9 cellular contexts compared by ENCODE assay signal in genomic region chr2:234544659-234545611, GRCh38. TPM values are rescaled to one million over a fixed set of nuclear protein-coding genes. Genes with fewer than 3 reads are reported as not detected.
DNase-seq lines count a peak whose midpoint lies in the region; ATAC-seq, FAIRE-seq and TF ChIP-seq lines count a peak whose summit lies in the region.
"Had no signal": no experiment of that assay in that cellular context is flagged by ENCODE, and none has a peak within 500 bp of the region (broad histone marks: within the 10 kb centered on the region; RNA-seq: fewer than 3 reads in every experiment).

No MANE protein-coding gene starts in this region.

- no peak overlapping the region for H3K27ac Mint-ChIP-seq in activated CD4-positive, alpha-beta memory T cell treated with anti-CD3 and anti-CD28 coated beads, Interleukin-2, amount 10 ng/mL, durations not matched to agents 7 days and 5 days

- H4K20me1 ChIP-seq in HCT116 (ENCODE audit: insufficient read depth) (no peaks in the 10 kb centered on the region), H1 (replicated peaks in 1 of 2; ENCODE audit: control insufficient read depth in 1 of 2, insufficient read depth in 2 of 2, low read length in 2 of 2) (no peaks in the 10 kb centered on the region)

- intact Hi-C loops in HCT116 (cut with micrococcal nuclease): loop anchor here (1.0 kb wide), 3 partner anchors 256 to 569 kb away; no protein-coding TSS in a partner anchor

- H3K14ac ChIP-seq in H1 (ENCODE audit: insufficient read length): no peak overlapping the region

- H2BK120ac ChIP-seq in H1 (replicated peaks; ENCODE audit: low read depth, low read length): no peak overlapping the region

- TF ChIP-seq RAD21 in HCT116 (IDR thresholded peaks at IDR 0.05; ENCODE audit: low read depth) (peak; percentile 90), H1 (IDR thresholded peaks at IDR 0.05 in 1 of 2, conservative IDR thresholded peaks at IDR 0.05 in 1 of 2; ENCODE audit: low read depth in 2 of 2, low read length in 2 of 2) (peak; percentile 85 to 92)

- POLR2A ChIA-PET in HCT116 (lab: Charles Lee) (interaction anchor here (0.7 to 1.6 kb wide), 2 partner anchors 569 to 572 kb away, joined by 3 to 6 read pairs; no protein-coding TSS in a partner anchor), H1 (lab: Charles Lee; ENCODE audit: partially characterized antibody) (interaction anchor here (0.7 kb wide), 1 partner anchor 589 kb away, joined by 3 read pairs; no protein-coding TSS in a partner anchor)
- POLR2A ChIA-PET in activated CD4-positive, alpha-beta memory T cell treated with anti-CD3 and anti-CD28 coated beads, Interleukin-2, amount 10 ng/mL, durations not matched to agents 7 days and 5 days (lab: Charles Lee): interaction anchor here (1.5 kb wide), 1 partner anchor 47 kb away, joined by 6 read pairs; the partner anchor contains the start of gene ARL4C

- H3K4me2 ChIP-seq in HCT116 (ENCODE audit: low read length) (peak overlapping the region; percentile 51), H1 (ENCODE audit: insufficient read depth in 1 of 2, low read depth in 2 of 2, low read length in 2 of 2) (peak overlapping the region; percentile 5 to 67; a peak in 3 of 4 replicates)

- no peak overlapping the region for H3K56ac ChIP-seq in H1 (replicated peaks; ENCODE audit: insufficient read length, low read depth, low read length)

- H3K4me3 ChIP-seq in HCT116 (replicated peaks in 1 of 2; ENCODE audit: low read depth in 1 of 2, low read length in 2 of 2) (no peak overlapping the region), H1 (ENCODE audit: extremely low read depth in 1 of 4, insufficient read depth in 2 of 4, low read depth in 3 of 4, low read length in 4 of 4) (peak overlapping the region in 1 of 4 experiments; percentile 50; a peak in 4 of 8 replicates)

- no peak overlapping the region; the same call in 1 of the 2 replicates for H2AK5ac ChIP-seq in H1 (ENCODE audit: low read depth, low read length)

- no peaks in the 10 kb centered on the region for H3K9me3 ChIP-seq in HCT116 (ENCODE audit: control insufficient read depth in 1 of 2, insufficient read depth in 1 of 2, low read depth in 1 of 2, low read length in 2 of 2)
- H3K9me3 ChIP-seq in H1 (ENCODE audit: insufficient read depth in 2 of 2, low read depth in 1 of 2, low read length in 1 of 2): no peaks in the 10 kb centered on the region

- no peaks in the 10 kb centered on the region; the same call in 1 of the 2 replicates for H3K23me2 ChIP-seq in H1 (ENCODE audit: low read depth, low read length)

- H2BK12ac ChIP-seq in H1 (ENCODE audit: low read depth, low read length): 0 out of 2 replicates have a peak overlapping the region, but pooled peaks have one; percentile 50

- FAIRE-seq in H1 (lab: Jason Lieb, UNC): peak; percentile 82
- FAIRE-seq: frontal cortex had no signal

- no peak for TF ChIP-seq EP300 in H1 (IDR thresholded peaks at IDR 0.05; ENCODE audit: borderline replicate concordance in 1 of 2, low read depth in 2 of 2, low read length in 2 of 2)

- no peak overlapping the region for H3K4me3 Mint-ChIP-seq in activated CD4-positive, alpha-beta memory T cell treated with anti-CD3 and anti-CD28 coated beads, Interleukin-2, amount 10 ng/mL, durations not matched to agents 7 days and 5 days

- no peaks in the 10 kb centered on the region for H3K36me3 ChIP-seq in HCT116 (ENCODE audit: control insufficient read depth in 1 of 2, insufficient read depth in 2 of 2, low read length in 2 of 2)
- no peaks in the 10 kb centered on the region for H3K36me3 ChIP-seq in H1 (ENCODE audit: control insufficient read depth in 2 of 4, insufficient read depth in 4 of 4, low read length in 3 of 4)

- H3K79me2 ChIP-seq in HCT116 (ENCODE audit: insufficient read depth, low read length): no peaks in the 10 kb centered on the region
- H3K79me2 ChIP-seq in H1 (ENCODE audit: control insufficient read depth in 1 of 2, insufficient read depth in 2 of 2, low read length in 2 of 2): no peaks in the 10 kb centered on the region; a peak in 1 of 4 replicates

- H3K79me1 ChIP-seq in H1 (ENCODE audit: low read depth, low read length): no peaks in the 10 kb centered on the region

- peak; percentile 96 for ATAC-seq in HCT116
- no peak for ATAC-seq in HG02981 (IDR thresholded peaks at IDR 0.05; ENCODE audit: unreplicated experiment)

- peaks cover 3 to 8% of the 10 kb centered on the region in 2 experiments; a peak in 2 of 4 replicates for H3K4me1 ChIP-seq in HCT116 (ENCODE audit: control insufficient read depth in 1 of 2, insufficient read depth in 2 of 2, low read length in 2 of 2)
- peaks cover 8 to 27% (median 12%) of the 10 kb centered on the region in 4 experiments; a peak in 6 of 7 replicates for H3K4me1 ChIP-seq in H1 (replicated peaks in 1 of 4; ENCODE audit: control insufficient read depth in 3 of 4, insufficient read depth in 4 of 4, low read length in 3 of 4)

- H3K27me3 ChIP-seq in HCT116 (ENCODE audit: insufficient read depth, low read length) (no peaks in the 10 kb centered on the region), H1 (replicated peaks in 1 of 4; ENCODE audit: control insufficient read depth in 3 of 4, extremely low read depth in 1 of 4, insufficient read depth in 3 of 4, low read length in 3 of 4) (peaks cover 0 to 6% (median 5%) of the 10 kb centered on the region in 4 experiments; a peak in 6 of 7 replicates)

- H3K18ac ChIP-seq in H1 (ENCODE audit: extremely low read depth, low read length): peak overlapping the region; percentile 67; the same call in 1 of the 2 replicates

- H3K9ac ChIP-seq in HCT116 (ENCODE audit: low read length): no peak overlapping the region
- no peak overlapping the region for H3K9ac ChIP-seq in H1 (replicated peaks in 1 of 4; ENCODE audit: extremely low read depth in 1 of 4, low read depth in 3 of 4, low read length in 3 of 4)

- H4K91ac ChIP-seq in H1 (replicated peaks; ENCODE audit: insufficient read length, low read length): no peak overlapping the region

- BruUV-seq in HCT116 (replicated peaks; lab: Mats Ljungman, UMichigan): no TSS peak

- WGBS in H1 (ENCODE audit: extremely low coverage in 1 of 2, insufficient coverage in 1 of 2, insufficient read length in 1 of 2, insufficient replicate concordance in 2 of 2, low coverage in 1 of 2, low lambda C conversion rate in 2 of 2, missing lambda C conversion rate in 1 of 2), 2 experiments: 13% methylated on average over 24 of the region's 24 CpGs; no CpG with 5 or more reads in 1 of the 2 experiments

- no peaks in the 10 kb centered on the region for H3K9me3 Mint-ChIP-seq in activated CD4-positive, alpha-beta memory T cell treated with anti-CD3 and anti-CD28 coated beads, Interleukin-2, amount 10 ng/mL, durations not matched to agents 7 days and 5 days

- H3K23ac ChIP-seq in H1 (ENCODE audit: insufficient read length): no peak overlapping the region

- H2BK20ac ChIP-seq in H1 (ENCODE audit: low read length): no peak overlapping the region

- H4K8ac ChIP-seq in H1 (ENCODE audit: extremely low read depth, insufficient read depth, low read length): no peak overlapping the region

- peak overlapping the region; percentile 89 for H2AFZ ChIP-seq in HCT116 (ENCODE audit: low read depth, low read length, poor library complexity, severe bottlenecking)
- H2AFZ ChIP-seq in H1 (ENCODE audit: low read length): peak overlapping the region; percentile 96

- TF ChIP-seq POLR2A in HCT116 (IDR thresholded peaks at IDR 0.05; ENCODE audit: borderline replicate concordance, extremely low read depth, insufficient read depth, insufficient read length) (no peak), H1 (IDR thresholded peaks at IDR 0.05; ENCODE audit: control extremely low read depth in 1 of 2, low read depth in 2 of 2, low read length in 2 of 2) (no peak)

- DNase-seq in DMS53 treated with DMSO at 0.1 percent for 48 hours (lab: John Stamatoyannopoulos, UW; ENCODE audit: unreplicated experiment) (peak; percentile 48), HCT116 (ENCODE audit: low read depth, low spot score) (peak; percentile 38), NCI-H460 (ENCODE audit: extremely low read depth, low read depth) (peak; percentile 60), H1 (ENCODE audit: low read depth in 1 of 2, low spot score in 2 of 2) (peak; percentile 29 to 95), mucosa of gallbladder (ENCODE audit: low spot score) (peak; percentile 51)
- DNase-seq in activated CD4-positive, alpha-beta memory T cell treated with anti-CD3 and anti-CD28 coated beads, Interleukin-2, amount 10 ng/mL, durations not matched to agents 7 days and 5 days: peak; percentile 81
- peak; percentile 53 to 58 for DNase-seq in stimulated activated CD8-positive, alpha-beta memory T cell treated with anti-CD3 and anti-CD28 coated beads, Interleukin-7, amount 100 ng/mL, for 4 hours (ENCODE audit: low read depth in 2 of 2)

- H3K27me3 Mint-ChIP-seq in activated CD4-positive, alpha-beta memory T cell treated with anti-CD3 and anti-CD28 coated beads, Interleukin-2, amount 10 ng/mL, durations not matched to agents 7 days and 5 days: peaks cover 33% of the 10 kb centered on the region

- RAD21 ChIA-PET in HCT116 (lab: Charles Lee; ENCODE audit: low non-redundant PET in 1 of 2, low total read pairs in 2 of 2, uncharacterized antibody in 2 of 2, unreplicated experiment in 2 of 2): interaction anchor here (0.6 to 1.1 kb wide), 8 partner anchors 255 to 570 kb away, joined by 3 to 4 read pairs (median 3); no protein-coding TSS in a partner anchor

- no peaks in the 10 kb centered on the region for H3K36me3 Mint-ChIP-seq in activated CD4-positive, alpha-beta memory T cell treated with anti-CD3 and anti-CD28 coated beads, Interleukin-2, amount 10 ng/mL, durations not matched to agents 7 days and 5 days (ENCODE audit: low read depth)

- no peak overlapping the region for H4K5ac ChIP-seq in H1 (ENCODE audit: insufficient read length, low read depth, low read length)

- H3K9me2 ChIP-seq in HCT116 (ENCODE audit: insufficient read depth): no peaks in the 10 kb centered on the region

- no peak overlapping the region for H3K4ac ChIP-seq in H1 (replicated peaks; ENCODE audit: insufficient read length, low read depth, low read length)

- no peak overlapping the region for H2BK5ac ChIP-seq in H1 (ENCODE audit: low read depth, low read length)

- H2BK15ac ChIP-seq in H1 (ENCODE audit: low read length): peak overlapping the region; percentile 88; the same call in 1 of the 2 replicates

- peak; percentile 84 to 85 (median 85) for TF ChIP-seq CTCF in HCT116 (IDR thresholded peaks at IDR 0.05 in 2 of 3, conservative IDR thresholded peaks at IDR 0.05 in 1 of 3; ENCODE audit: borderline replicate concordance in 1 of 3, insufficient read depth in 1 of 3, low read depth in 2 of 3, low read length in 2 of 3)
- peak; percentile 77 to 92 (median 87) for TF ChIP-seq CTCF in H1 (IDR thresholded peaks at IDR 0.05; ENCODE audit: control extremely low read depth in 1 of 3, insufficient read depth in 1 of 3, low read depth in 1 of 3, low read length in 3 of 3)

- CTCF ChIA-PET in HCT116 (lab: Charles Lee): interaction anchor here (0.6 to 5.6 kb wide), 16 partner anchors 9 to 571 kb away, joined by 3 to 44 read pairs (median 6); no protein-coding TSS in a partner anchor
- CTCF ChIA-PET in activated CD4-positive, alpha-beta memory T cell treated with anti-CD3 and anti-CD28 coated beads, Interleukin-2, amount 10 ng/mL, durations not matched to agents 7 days and 5 days (lab: Charles Lee): interaction anchor here (0.6 to 3.8 kb wide), 51 partner anchors 9 to 687 kb away, joined by 3 to 26 read pairs (median 4); no protein-coding TSS in a partner anchor
- CTCF ChIA-PET in H1 (lab: Charles Lee; ENCODE audit: partially characterized antibody): interaction anchor here (0.5 to 2.7 kb wide), 72 partner anchors 10 to 1245 kb away, joined by 3 to 21 read pairs (median 4); no protein-coding TSS in a partner anchor

- H3K4me1 Mint-ChIP-seq in activated CD4-positive, alpha-beta memory T cell treated with anti-CD3 and anti-CD28 coated beads, Interleukin-2, amount 10 ng/mL, durations not matched to agents 7 days and 5 days: peaks cover 9% of the 10 kb centered on the region

- H3K27ac ChIP-seq in HCT116 (ENCODE audit: low read depth, low read length): no peak overlapping the region
- no peak overlapping the region for H3K27ac ChIP-seq in H1 (ENCODE audit: low read depth, low read length)

RNA-seq across cellular contexts. Expression of gene ARL4C, which starts 48.1 kb away (rescaled TPM):
- total RNA-seq in HCT116 (2021; ENCODE audit: unreplicated experiment) (4.1 TPM), mucosa of gallbladder (10.2 TPM)
- 3.2 and 3.4 TPM in 2 replicates for polyA plus RNA-seq in HCT116 (2012)
- 0.69 and 1.2 TPM in 2 replicates for total RNA-seq in NCI-H460 (2014; rRNA removed; shearing (Covaris generic))
- polyA plus RNA-seq in NCI-H460 (2014; cell fraction: nucleus; rRNA removed): 0.13 and 0.38 TPM in 2 replicates
- 100 to 1,000 TPM; 445 to 449 TPM for total RNA-seq in activated CD4-positive, alpha-beta memory T cell treated with anti-CD3 and anti-CD28 coated beads, Interleukin-2, amount 10 ng/mL, durations not matched to agents 7 days and 5 days
- total RNA-seq in H1 (2021; fragmentation: NEBNext Ultra II Directional; extraction: Animal tissue kit (Norgen Biotek cat#: 25700)): 15.9 and 16.9 TPM in 2 replicates
- polyA plus RNA-seq in H1 (2011; rRNA removed): 7.0 and 7.7 TPM in 2 replicates
- 10.0 TPM for polyA plus RNA-seq in H1 (2011; cell fraction: cytosol; rRNA removed)
- 7.0 TPM for polyA plus RNA-seq in H1 (2011; cell fraction: nucleus; rRNA removed)
- polyA plus RNA-seq in H1 (2012, experiment 1 of 2): 11.6 to 14.4 TPM (median 12.9 TPM) in 4 replicates
- 7.3 TPM for polyA plus RNA-seq in H1 (2012, experiment 2 of 2)
- 7.6 TPM for polyA plus RNA-seq in H1 (2013, experiment 1 of 2)
- polyA plus RNA-seq in H1 (2013, experiment 2 of 2): 7.8 TPM
- polyA minus RNA-seq in H1 (2011; rRNA and poly(A)+ RNA removed): 8.1 and 8.3 TPM in 2 replicates
- polyA minus RNA-seq in H1 (2011; cell fraction: cytosol; rRNA and poly(A)+ RNA removed): 11.0 TPM
- 12.7 TPM for polyA minus RNA-seq in H1 (2011; cell fraction: nucleus; rRNA and poly(A)+ RNA removed)

Comparison
In these comparisons a context has a peak if more than half of its experiments do, and no peak if none do; other contexts are left out.
1. RNA of gene ARL4C, which starts 48.1 kb away (total RNA-seq): 445 to 449 TPM in activated CD4-positive, alpha-beta memory T cell treated with anti-CD3 and anti-CD28 coated beads, Interleukin-2, amount 10 ng/mL, durations not matched to agents 7 days and 5 days; 15.9 to 16.9 TPM in H1, 10.2 TPM in mucosa of gallbladder (single experiment), 4.1 TPM in HCT116 (single experiment) and 0.69 to 1.2 TPM in NCI-H460; every median in the first group is over 10 times any median in the second.
2. Peak in every context shown above with its lines, with median percentiles within 50 percentile points of each other: DNase-seq.